In genomic region chr4:10526431-10527222, GRCh38 we compare ENCODE assay signal across 2 cellular contexts.
TF ChIP-seq lines count a peak whose summit lies in the region.

No MANE protein-coding gene starts in this region.

TF ChIP-seq in WTC11, 78 proteins besides CTCF, POLR2A, EP300 and RAD21 (continued from another document):
- no peak for TF ChIP-seq FOXP4 (CRISPR knock-in tag; IDR thresholded peaks at IDR 0.05)
- TF ChIP-seq OVOL2 (CRISPR knock-in tag; IDR thresholded peaks at IDR 0.05; ENCODE audit: borderline replicate concordance): no peak
- TF ChIP-seq CREM (CRISPR knock-in tag; IDR thresholded peaks at IDR 0.05): no peak
- TF ChIP-seq TEAD4 (CRISPR knock-in tag; IDR thresholded peaks at IDR 0.05): no peak
- no peak for TF ChIP-seq EMX1 (CRISPR knock-in tag; IDR thresholded peaks at IDR 0.05)
- no peak for TF ChIP-seq MAX (CRISPR knock-in tag; IDR thresholded peaks at IDR 0.05)
- TF ChIP-seq TCF7 (CRISPR knock-in tag; IDR thresholded peaks at IDR 0.05; ENCODE audit: low read depth): no peak

TF ChIP-seq in SK-N-SH, 30 proteins besides CTCF, POLR2A, EP300 and RAD21 (continued from another document):
- TF ChIP-seq MAX (IDR thresholded peaks at IDR 0.05; ENCODE audit: low read depth) (no peak), TCF12 (IDR thresholded peaks at IDR 0.05) (no peak), GATA2 (CRISPR knock-in tag; IDR thresholded peaks at IDR 0.05) (no peak), FOXM1 (IDR thresholded peaks at IDR 0.05; ENCODE audit: low read depth) (no peak), REST (IDR thresholded peaks at IDR 0.05; ENCODE audit: low read depth, low read length) (no peak)
